In the genomic region with DNA sequence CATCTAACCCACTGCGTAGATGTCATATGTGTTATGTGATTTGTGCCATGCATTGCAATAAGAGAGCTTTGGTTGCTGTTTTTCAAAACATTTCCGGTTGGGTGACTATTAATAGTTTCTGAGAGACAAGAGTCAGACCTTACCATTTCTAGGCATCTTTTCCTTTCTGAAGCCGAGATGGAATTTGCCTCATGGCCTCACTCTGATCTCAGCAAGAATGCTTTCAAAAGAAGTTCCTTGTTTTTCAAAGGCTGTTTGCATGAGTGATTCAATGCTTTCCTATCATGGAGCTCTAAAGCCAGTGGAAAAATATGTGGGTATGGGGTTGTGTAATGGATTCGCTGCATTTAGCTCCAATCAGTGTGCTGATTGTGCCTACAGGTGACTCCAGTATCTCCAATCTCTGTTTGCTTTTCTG, we compare ENCODE assay signal across 20 cellular contexts.
DNase-seq lines count a peak whose midpoint lies in the region; ATAC-seq and TF ChIP-seq lines count a peak whose summit lies in the region.
"Had no signal": no experiment of that assay in that cellular context is flagged by ENCODE, and none has a peak within 500 bp of the region (broad histone marks: within the 10 kb centered on the region; RNA-seq: fewer than 3 reads in every experiment).

No MANE protein-coding gene starts in this region.

- no peak overlapping the region for H3K9ac ChIP-seq in neural progenitor cell

- H3K27me3 ChIP-seq in neural progenitor cell, result no peaks in the 10 kb centered on the region
- H3K27me3 ChIP-seq: suprapubic skin had no signal

- POLR2A ChIA-PET in AG04449 (lab: Yijun Ruan, JAX), result interaction anchor here (0.6 kb wide), 2 partner anchors 135 to 205 kb away, joined by 3 to 6 read pairs; no protein-coding TSS in a partner anchor

- no peaks in the 10 kb centered on the region for H3K9me3 Mint-ChIP-seq in neural progenitor cell
- H3K9me3 Mint-ChIP-seq in T-helper 2 cell treated with Interferon-gamma antibody and Interleukin-4, amounts not matched to agents 5 μg/mL and 100 μg/mL, for 36 hours, result no peaks in the 10 kb centered on the region
- H3K9me3 Mint-ChIP-seq: T-cell had no signal

- no peaks in the 10 kb centered on the region for H3K36me3 Mint-ChIP-seq in neural progenitor cell
- no peaks in the 10 kb centered on the region for H3K36me3 Mint-ChIP-seq in T-helper 2 cell treated with Interferon-gamma antibody and Interleukin-4, amounts not matched to agents 5 μg/mL and 100 μg/mL, for 36 hours (ENCODE audit: low read depth)
- H3K36me3 Mint-ChIP-seq: T-cell had no signal

- no peaks in the 10 kb centered on the region for H3K79me2 ChIP-seq in neural progenitor cell (ENCODE audit: low read depth)

- H3K4me2 ChIP-seq in neural progenitor cell, result no peak overlapping the region

- ATAC-seq in left ventricle myocardium superior (peak; percentile 27), HG03045 (IDR thresholded peaks at IDR 0.05; ENCODE audit: unreplicated experiment) (no peak)
- ATAC-seq: T-cell had no signal

- no peaks in the 10 kb centered on the region for H3K9me3 ChIP-seq in neural progenitor cell (ENCODE audit: low read depth)
- H3K9me3 ChIP-seq: suprapubic skin had no signal

- peaks cover 12% of the 10 kb centered on the region for H3K4me1 ChIP-seq in neural progenitor cell
- H3K4me1 ChIP-seq: suprapubic skin had no signal

- H3K27me3 Mint-ChIP-seq in neural progenitor cell (ENCODE audit: insufficient read depth, low read depth), result no peaks in the 10 kb centered on the region
- H3K27me3 Mint-ChIP-seq in T-helper 2 cell treated with Interferon-gamma antibody and Interleukin-4, amounts not matched to agents 5 μg/mL and 100 μg/mL, for 36 hours (ENCODE audit: low read depth), result peaks cover 3% of the 10 kb centered on the region
- H3K27me3 Mint-ChIP-seq: brain had no signal

- no peak overlapping the region for H3K4me3 Mint-ChIP-seq in neural progenitor cell
- H3K4me3 Mint-ChIP-seq in T-helper 2 cell treated with Interferon-gamma antibody and Interleukin-4, amounts not matched to agents 5 μg/mL and 100 μg/mL, for 36 hours, result no peak overlapping the region
- H3K4me3 Mint-ChIP-seq: brain, T-cell had no signal

- CTCF ChIA-PET in AG04449 (lab: Yijun Ruan, JAX), result interaction anchor here (0.8 kb wide), 1 partner anchor 28 kb away, joined by 3 read pairs; no protein-coding TSS in a partner anchor

- no peak overlapping the region for H2AFZ ChIP-seq in neural progenitor cell (replicated peaks)

- TF ChIP-seq CTCF in AG04449 (IDR thresholded peaks at IDR 0.05; ENCODE audit: insufficient read depth, low read length, missing control alignments) (no peak), neural progenitor cell (IDR thresholded peaks at IDR 0.05) (no peak)

- no peak overlapping the region for H3K27ac ChIP-seq in neural progenitor cell
- H3K27ac ChIP-seq: suprapubic skin had no signal

- no peaks in the 10 kb centered on the region for H3K36me3 ChIP-seq in neural progenitor cell
- H3K36me3 ChIP-seq: suprapubic skin had no signal

- intact Hi-C loops in left ventricle myocardium superior (cut with micrococcal nuclease), result no loop called here

- H3K4me3 ChIP-seq in AG04449 (ENCODE audit: low read depth, low read length), result no peak overlapping the region
- H3K4me3 ChIP-seq in neural progenitor cell, result no peak overlapping the region
- H3K4me3 ChIP-seq: suprapubic skin had no signal

- DNase-seq in AG04449 (ENCODE audit: low read depth, low spot score), result peak; percentile 56
- DNase-seq in RPMI7951 (ENCODE audit: low read depth), result peak; percentile 0
- no peak for DNase-seq in left ventricle myocardium superior
- DNase-seq in neural progenitor cell (ENCODE audit: low spot score), result peak; percentile 37
- DNase-seq in activated effector memory CD4-positive, alpha-beta T cell treated with anti-CD3 and anti-CD28 coated beads, Interleukin-2, amount 50 U/mL, for 16 hours, result no peak
- DNase-seq in T-helper 2 cell treated with Interferon-gamma antibody and Interleukin-4, amounts not matched to agents 5 μg/mL and 100 μg/mL, for 36 hours (ENCODE audit: low spot score), result no peak
- DNase-seq in NCI-H82 treated with DMSO at 0.1 percent for 48 hours (lab: John Stamatoyannopoulos, UW; ENCODE audit: unreplicated experiment), result no peak
- DNase-seq: activated CD4-positive, alpha-beta T cell treated with anti-CD3 and anti-CD28 coated beads, Interleukin-2, amount 50 U/mL, for 48 hours; activated naive CD4-positive, alpha-beta T cell treated with anti-CD3 and anti-CD28 coated beads, Interleukin-2, amount 50 U/mL, for 16 hours; C1 segment of cervical spinal cord; DMS 273 treated with DMSO at 0.1 percent for 48 hours; GOT3; MM.1S; NCI-H2029; SHP77; stimulated activated CD4-positive, alpha-beta T cell treated with anti-CD3 and anti-CD28 coated beads, Interleukin-4, amount 100 ng/mL, for 1 hour; T-cell had no signal

- no peaks in the 10 kb centered on the region for H4K20me1 ChIP-seq in neural progenitor cell (ENCODE audit: low read depth)

- peak overlapping the region; percentile 86 for H3K27ac Mint-ChIP-seq in neural progenitor cell
- no peak overlapping the region for H3K27ac Mint-ChIP-seq in T-helper 2 cell treated with Interferon-gamma antibody and Interleukin-4, amounts not matched to agents 5 μg/mL and 100 μg/mL, for 36 hours
- H3K27ac Mint-ChIP-seq: T-cell had no signal

- H3F3A ChIP-seq in neural progenitor cell (ENCODE audit: low read depth), result no peaks in the 10 kb centered on the region

- H3K4me1 Mint-ChIP-seq in neural progenitor cell, result peaks cover 23% of the 10 kb centered on the region
- H3K4me1 Mint-ChIP-seq in T-helper 2 cell treated with Interferon-gamma antibody and Interleukin-4, amounts not matched to agents 5 μg/mL and 100 μg/mL, for 36 hours (ENCODE audit: low read depth), result no peaks in the 10 kb centered on the region
- H3K4me1 Mint-ChIP-seq: T-cell had no signal

Comparison
In these comparisons a context has a peak if more than half of its experiments do, and no peak if none do; other contexts are left out.
1. DNase-seq: peak in AG04449 (single experiment), RPMI7951 (single experiment) and neural progenitor cell (single experiment); none in left ventricle myocardium superior (single experiment), activated effector memory CD4-positive, alpha-beta T cell treated with anti-CD3 and anti-CD28 coated beads, Interleukin-2, amount 50 U/mL, for 16 hours (single experiment), T-helper 2 cell treated with Interferon-gamma antibody and Interleukin-4, amounts not matched to agents 5 μg/mL and 100 μg/mL, for 36 hours (single experiment) and NCI-H82 treated with DMSO at 0.1 percent for 48 hours (single experiment).